ENCODE assay signal across 2 cellular contexts in genomic region chr11:65363770-65364169, GRCh38.
TF ChIP-seq lines count a peak whose summit lies in the region.

No MANE protein-coding gene starts in this region.

TF ChIP-seq in IMR-90, 13 proteins besides CTCF, POLR2A, EP300 and RAD21:
- TF ChIP-seq CEBPB (IDR thresholded peaks at IDR 0.05; ENCODE audit: low read depth, low read length): peak; percentile 34; the same call in 1 of the 2 replicates
- no peak for TF ChIP-seq NFE2L2 (IDR thresholded peaks at IDR 0.05; ENCODE audit: low read depth, low read length)
TF ChIP-seq in IMR-90: peak in this region for 1.

TF ChIP-seq in WTC11, 78 proteins besides CTCF, POLR2A, EP300 and RAD21:
- TF ChIP-seq ZNF138 (CRISPR knock-in tag; conservative IDR thresholded peaks at IDR 0.05) (no peak), ZNF671 (CRISPR knock-in tag; IDR thresholded peaks at IDR 0.05) (no peak), ZNF416 (CRISPR knock-in tag; IDR thresholded peaks at IDR 0.05) (no peak), ATF3 (CRISPR knock-in tag; conservative IDR thresholded peaks at IDR 0.05) (no peak), NFE2L1 (CRISPR knock-in tag; IDR thresholded peaks at IDR 0.05) (no peak), ZNF532 (CRISPR knock-in tag; IDR thresholded peaks at IDR 0.05; ENCODE audit: borderline replicate concordance) (no peak)
- TF ChIP-seq, protein P1, sequence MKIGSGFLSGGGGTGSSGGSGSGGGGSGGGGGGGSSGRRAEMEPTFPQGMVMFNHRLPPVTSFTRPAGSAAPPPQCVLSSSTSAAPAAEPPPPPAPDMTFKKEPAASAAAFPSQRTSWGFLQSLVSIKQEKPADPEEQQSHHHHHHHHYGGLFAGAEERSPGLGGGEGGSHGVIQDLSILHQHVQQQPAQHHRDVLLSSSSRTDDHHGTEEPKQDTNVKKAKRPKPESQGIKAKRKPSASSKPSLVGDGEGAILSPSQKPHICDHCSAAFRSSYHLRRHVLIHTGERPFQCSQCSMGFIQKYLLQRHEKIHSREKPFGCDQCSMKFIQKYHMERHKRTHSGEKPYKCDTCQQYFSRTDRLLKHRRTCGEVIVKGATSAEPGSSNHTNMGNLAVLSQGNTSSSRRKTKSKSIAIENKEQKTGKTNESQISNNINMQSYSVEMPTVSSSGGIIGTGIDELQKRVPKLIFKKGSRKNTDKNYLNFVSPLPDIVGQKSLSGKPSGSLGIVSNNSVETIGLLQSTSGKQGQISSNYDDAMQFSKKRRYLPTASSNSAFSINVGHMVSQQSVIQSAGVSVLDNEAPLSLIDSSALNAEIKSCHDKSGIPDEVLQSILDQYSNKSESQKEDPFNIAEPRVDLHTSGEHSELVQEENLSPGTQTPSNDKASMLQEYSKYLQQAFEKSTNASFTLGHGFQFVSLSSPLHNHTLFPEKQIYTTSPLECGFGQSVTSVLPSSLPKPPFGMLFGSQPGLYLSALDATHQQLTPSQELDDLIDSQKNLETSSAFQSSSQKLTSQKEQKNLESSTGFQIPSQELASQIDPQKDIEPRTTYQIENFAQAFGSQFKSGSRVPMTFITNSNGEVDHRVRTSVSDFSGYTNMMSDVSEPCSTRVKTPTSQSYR (CRISPR knock-in tag; IDR thresholded peaks at IDR 0.05): no peak
